2 cellular contexts compared by ENCODE assay signal in genomic region chr12:53097564-53098353, GRCh38.
TF ChIP-seq lines count a peak whose summit lies in the region.

TSS of gene IGFBP6 (plus strand) at chr12:53097667. CDS start at chr12:53097718, 51 bp downstream.

TF ChIP-seq in Ishikawa, 13 proteins besides CTCF, POLR2A, EP300 and RAD21 (continued from another document):
- peak; percentile 43; the same call in 1 of the 2 replicates for TF ChIP-seq TCF12 (IDR thresholded peaks at IDR 0.05; ENCODE audit: low read depth)
- peak; percentile 39; the same call in 1 of the 2 replicates for TF ChIP-seq EGR1 (IDR thresholded peaks at IDR 0.05)
- TF ChIP-seq MAX (IDR thresholded peaks at IDR 0.05): peak; percentile 25; the same call in 1 of the 2 replicates
- no peak for TF ChIP-seq CEBPB (IDR thresholded peaks at IDR 0.05)
- TF ChIP-seq ZBTB7A (IDR thresholded peaks at IDR 0.05; ENCODE audit: low read depth): peak; percentile 97
- TF ChIP-seq NFIC (IDR thresholded peaks at IDR 0.05): peak; percentile 93
- no peak for TF ChIP-seq TAF1 (IDR thresholded peaks at IDR 0.05; ENCODE audit: low read depth)
- TF ChIP-seq FOXM1 (IDR thresholded peaks at IDR 0.05; ENCODE audit: borderline replicate concordance, low read depth): no peak
- TF ChIP-seq, protein P1, sequence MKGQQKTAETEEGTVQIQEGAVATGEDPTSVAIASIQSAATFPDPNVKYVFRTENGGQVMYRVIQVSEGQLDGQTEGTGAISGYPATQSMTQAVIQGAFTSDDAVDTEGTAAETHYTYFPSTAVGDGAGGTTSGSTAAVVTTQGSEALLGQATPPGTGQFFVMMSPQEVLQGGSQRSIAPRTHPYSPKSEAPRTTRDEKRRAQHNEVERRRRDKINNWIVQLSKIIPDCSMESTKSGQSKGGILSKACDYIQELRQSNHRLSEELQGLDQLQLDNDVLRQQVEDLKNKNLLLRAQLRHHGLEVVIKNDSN (IDR thresholded peaks at IDR 0.05): 0 out of 2 replicates have a peak, but pooled peaks have one; percentile 21
- no peak for TF ChIP-seq CREB1 (IDR thresholded peaks at IDR 0.05; ENCODE audit: low read depth)

TF ChIP-seq in K562, 482 proteins besides CTCF, POLR2A, EP300 and RAD21 (continued from another document and continues in another):
- TF ChIP-seq, protein P2, sequence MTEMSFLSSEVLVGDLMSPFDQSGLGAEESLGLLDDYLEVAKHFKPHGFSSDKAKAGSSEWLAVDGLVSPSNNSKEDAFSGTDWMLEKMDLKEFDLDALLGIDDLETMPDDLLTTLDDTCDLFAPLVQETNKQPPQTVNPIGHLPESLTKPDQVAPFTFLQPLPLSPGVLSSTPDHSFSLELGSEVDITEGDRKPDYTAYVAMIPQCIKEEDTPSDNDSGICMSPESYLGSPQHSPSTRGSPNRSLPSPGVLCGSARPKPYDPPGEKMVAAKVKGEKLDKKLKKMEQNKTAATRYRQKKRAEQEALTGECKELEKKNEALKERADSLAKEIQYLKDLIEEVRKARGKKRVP (CRISPR knock-in tag; IDR thresholded peaks at IDR 0.05): no peak
- TF ChIP-seq MAX (CRISPR knock-in tag; IDR thresholded peaks at IDR 0.05) (peak; percentile 37; the same call in 1 of the 2 replicates), PHF8 (IDR thresholded peaks at IDR 0.05; ENCODE audit: borderline replicate concordance, low read length) (peak; percentile 57; the same call in 1 of the 2 replicates), ESRRB (CRISPR knock-in tag; IDR thresholded peaks at IDR 0.05; ENCODE audit: borderline replicate concordance) (no peak), RBFOX2 (IDR thresholded peaks at IDR 0.05; ENCODE audit: low read depth, low read length) (peak; percentile 75), MTA3 (IDR thresholded peaks at IDR 0.05; ENCODE audit: borderline replicate concordance) (no peak), KLF6 (CRISPR knock-in tag; IDR thresholded peaks at IDR 0.05; ENCODE audit: borderline replicate concordance) (no peak), NR4A1 (CRISPR knock-in tag; IDR thresholded peaks at IDR 0.05) (no peak), NR4A1 (tag; IDR thresholded peaks at IDR 0.05) (no peak), NBN (IDR thresholded peaks at IDR 0.05; ENCODE audit: low read depth) (no peak), KDM4B (IDR thresholded peaks at IDR 0.05; ENCODE audit: borderline replicate concordance in 2 of 2, low read depth in 1 of 2) (no peak), TAF15 (IDR thresholded peaks at IDR 0.05; ENCODE audit: low read depth, low read length) (no peak), ZNF347 (CRISPR knock-in tag; IDR thresholded peaks at IDR 0.05; ENCODE audit: low read depth) (no peak), CHD4 (IDR thresholded peaks at IDR 0.05; ENCODE audit: insufficient read depth, insufficient replicate concordance, low read depth, low read length, poor library complexity, severe bottlenecking) (peak; percentile 18), THRB (CRISPR knock-in tag; conservative IDR thresholded peaks at IDR 0.05) (no peak), KLF10 (CRISPR knock-in tag; IDR thresholded peaks at IDR 0.05) (no peak), TCF3 (CRISPR knock-in tag; IDR thresholded peaks at IDR 0.05) (no peak; the same call in 1 of the 2 replicates), NEUROD1 (IDR thresholded peaks at IDR 0.05; ENCODE audit: borderline replicate concordance, low read depth, low read length, partially characterized antibody) (no peak), DPF2 (IDR thresholded peaks at IDR 0.05) (no peak), MEIS2 (IDR thresholded peaks at IDR 0.05; ENCODE audit: partially characterized antibody) (no peak), CTBP1 (IDR thresholded peaks at IDR 0.05; ENCODE audit: borderline replicate concordance) (peak; percentile 43; the same call in 1 of the 2 replicates), ETV5 (CRISPR knock-in tag; IDR thresholded peaks at IDR 0.05; ENCODE audit: low read depth) (no peak; the same call in 1 of the 2 replicates), HNRNPL (IDR thresholded peaks at IDR 0.05; ENCODE audit: low read depth, low read length) (0 out of 2 replicates have a peak, but pooled peaks have one; percentile 54), POLR2G (IDR thresholded peaks at IDR 0.05; ENCODE audit: low read depth, low read length) (peak; percentile 84), ZBTB33 (CRISPR knock-in tag; IDR thresholded peaks at IDR 0.05) (no peak), TAL1 (IDR thresholded peaks at IDR 0.05) (no peak), CBX3 (IDR thresholded peaks at IDR 0.05; ENCODE audit: borderline replicate concordance in 1 of 2, low read length in 2 of 2) (peak in 1 of 2 experiments; percentile 4; a peak in 1 of 3 replicates), PRMT5 (CRISPR knock-in tag; IDR thresholded peaks at IDR 0.05) (no peak), ETV6 (IDR thresholded peaks at IDR 0.05; ENCODE audit: borderline replicate concordance in 1 of 2, low read depth in 2 of 2, low read length in 1 of 2) (no peak), ETV6 (CRISPR knock-in tag; IDR thresholded peaks at IDR 0.05; ENCODE audit: borderline replicate concordance) (no peak), KLF13 (tag; IDR thresholded peaks at IDR 0.05; ENCODE audit: borderline replicate concordance, low read depth) (no peak; the same call in 1 of the 2 replicates), ZFP36 (IDR thresholded peaks at IDR 0.05; ENCODE audit: low read depth, low read length, partially characterized antibody) (peak; percentile 17), CHD1 (IDR thresholded peaks at IDR 0.05; ENCODE audit: low read length) (no peak), MYNN (IDR thresholded peaks at IDR 0.05) (no peak), MYNN (CRISPR knock-in tag; IDR thresholded peaks at IDR 0.05) (no peak), EHMT2 (IDR thresholded peaks at IDR 0.05) (no peak), HMG20B (CRISPR knock-in tag; IDR thresholded peaks at IDR 0.05) (no peak), ZNF764 (CRISPR knock-in tag; IDR thresholded peaks at IDR 0.05; ENCODE audit: low read depth) (no peak), ARHGAP35 (IDR thresholded peaks at IDR 0.05; ENCODE audit: partially characterized antibody) (no peak), FIP1L1 (IDR thresholded peaks at IDR 0.05; ENCODE audit: low read depth, low read length, poor library complexity, severe bottlenecking) (no peak), ZNF133 (CRISPR knock-in tag; IDR thresholded peaks at IDR 0.05) (no peak), MAZ (CRISPR knock-in tag; conservative IDR thresholded peaks at IDR 0.05 in 1 of 2, IDR thresholded peaks at IDR 0.05 in 1 of 2) (peak; percentile 43 to 47; a peak in 3 of 4 replicates), GATAD2B (IDR thresholded peaks at IDR 0.05; ENCODE audit: borderline replicate concordance) (no peak), EGR1 (conservative IDR thresholded peaks at IDR 0.05) (peak; percentile 80), HNRNPLL (IDR thresholded peaks at IDR 0.05; ENCODE audit: low read depth, low read length, poor library complexity, severe bottlenecking) (no peak), ZKSCAN1 (IDR thresholded peaks at IDR 0.05; ENCODE audit: low read depth, low read length) (no peak), MCM5 (IDR thresholded peaks at IDR 0.05; ENCODE audit: low read depth) (no peak), ETS1 (conservative IDR thresholded peaks at IDR 0.05; ENCODE audit: control insufficient read depth, low read depth, low read length) (no peak), TAF1 (IDR thresholded peaks at IDR 0.05; ENCODE audit: control insufficient read depth, extremely low read depth, insufficient read depth, low read length, severe bottlenecking) (no peak)
- TF ChIP-seq, protein P3, sequence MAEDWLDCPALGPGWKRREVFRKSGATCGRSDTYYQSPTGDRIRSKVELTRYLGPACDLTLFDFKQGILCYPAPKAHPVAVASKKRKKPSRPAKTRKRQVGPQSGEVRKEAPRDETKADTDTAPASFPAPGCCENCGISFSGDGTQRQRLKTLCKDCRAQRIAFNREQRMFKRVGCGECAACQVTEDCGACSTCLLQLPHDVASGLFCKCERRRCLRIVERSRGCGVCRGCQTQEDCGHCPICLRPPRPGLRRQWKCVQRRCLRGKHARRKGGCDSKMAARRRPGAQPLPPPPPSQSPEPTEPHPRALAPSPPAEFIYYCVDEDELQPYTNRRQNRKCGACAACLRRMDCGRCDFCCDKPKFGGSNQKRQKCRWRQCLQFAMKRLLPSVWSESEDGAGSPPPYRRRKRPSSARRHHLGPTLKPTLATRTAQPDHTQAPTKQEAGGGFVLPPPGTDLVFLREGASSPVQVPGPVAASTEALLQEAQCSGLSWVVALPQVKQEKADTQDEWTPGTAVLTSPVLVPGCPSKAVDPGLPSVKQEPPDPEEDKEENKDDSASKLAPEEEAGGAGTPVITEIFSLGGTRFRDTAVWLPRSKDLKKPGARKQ (CRISPR knock-in tag; IDR thresholded peaks at IDR 0.05): no peak
- TF ChIP-seq, protein P4, sequence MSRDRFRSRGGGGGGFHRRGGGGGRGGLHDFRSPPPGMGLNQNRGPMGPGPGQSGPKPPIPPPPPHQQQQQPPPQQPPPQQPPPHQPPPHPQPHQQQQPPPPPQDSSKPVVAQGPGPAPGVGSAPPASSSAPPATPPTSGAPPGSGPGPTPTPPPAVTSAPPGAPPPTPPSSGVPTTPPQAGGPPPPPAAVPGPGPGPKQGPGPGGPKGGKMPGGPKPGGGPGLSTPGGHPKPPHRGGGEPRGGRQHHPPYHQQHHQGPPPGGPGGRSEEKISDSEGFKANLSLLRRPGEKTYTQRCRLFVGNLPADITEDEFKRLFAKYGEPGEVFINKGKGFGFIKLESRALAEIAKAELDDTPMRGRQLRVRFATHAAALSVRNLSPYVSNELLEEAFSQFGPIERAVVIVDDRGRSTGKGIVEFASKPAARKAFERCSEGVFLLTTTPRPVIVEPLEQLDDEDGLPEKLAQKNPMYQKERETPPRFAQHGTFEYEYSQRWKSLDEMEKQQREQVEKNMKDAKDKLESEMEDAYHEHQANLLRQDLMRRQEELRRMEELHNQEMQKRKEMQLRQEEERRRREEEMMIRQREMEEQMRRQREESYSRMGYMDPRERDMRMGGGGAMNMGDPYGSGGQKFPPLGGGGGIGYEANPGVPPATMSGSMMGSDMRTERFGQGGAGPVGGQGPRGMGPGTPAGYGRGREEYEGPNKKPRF (IDR thresholded peaks at IDR 0.05; ENCODE audit: low read depth, low read length): no peak
- TF ChIP-seq, protein P5, sequence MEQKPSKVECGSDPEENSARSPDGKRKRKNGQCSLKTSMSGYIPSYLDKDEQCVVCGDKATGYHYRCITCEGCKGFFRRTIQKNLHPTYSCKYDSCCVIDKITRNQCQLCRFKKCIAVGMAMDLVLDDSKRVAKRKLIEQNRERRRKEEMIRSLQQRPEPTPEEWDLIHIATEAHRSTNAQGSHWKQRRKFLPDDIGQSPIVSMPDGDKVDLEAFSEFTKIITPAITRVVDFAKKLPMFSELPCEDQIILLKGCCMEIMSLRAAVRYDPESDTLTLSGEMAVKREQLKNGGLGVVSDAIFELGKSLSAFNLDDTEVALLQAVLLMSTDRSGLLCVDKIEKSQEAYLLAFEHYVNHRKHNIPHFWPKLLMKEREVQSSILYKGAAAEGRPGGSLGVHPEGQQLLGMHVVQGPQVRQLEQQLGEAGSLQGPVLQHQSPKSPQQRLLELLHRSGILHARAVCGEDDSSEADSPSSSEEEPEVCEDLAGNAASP (IDR thresholded peaks at IDR 0.05): no peak
- TF ChIP-seq, protein P6, sequence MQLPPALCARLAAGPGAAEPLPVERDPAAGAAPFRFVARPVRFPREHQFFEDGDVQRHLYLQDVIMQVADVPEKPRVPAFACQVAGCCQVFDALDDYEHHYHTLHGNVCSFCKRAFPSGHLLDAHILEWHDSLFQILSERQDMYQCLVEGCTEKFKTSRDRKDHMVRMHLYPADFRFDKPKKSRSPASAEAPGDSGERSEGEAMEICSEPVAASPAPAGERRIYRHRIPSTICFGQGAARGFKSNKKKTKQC (CRISPR knock-in tag; IDR thresholded peaks at IDR 0.05): no peak
- TF ChIP-seq, protein P7, sequence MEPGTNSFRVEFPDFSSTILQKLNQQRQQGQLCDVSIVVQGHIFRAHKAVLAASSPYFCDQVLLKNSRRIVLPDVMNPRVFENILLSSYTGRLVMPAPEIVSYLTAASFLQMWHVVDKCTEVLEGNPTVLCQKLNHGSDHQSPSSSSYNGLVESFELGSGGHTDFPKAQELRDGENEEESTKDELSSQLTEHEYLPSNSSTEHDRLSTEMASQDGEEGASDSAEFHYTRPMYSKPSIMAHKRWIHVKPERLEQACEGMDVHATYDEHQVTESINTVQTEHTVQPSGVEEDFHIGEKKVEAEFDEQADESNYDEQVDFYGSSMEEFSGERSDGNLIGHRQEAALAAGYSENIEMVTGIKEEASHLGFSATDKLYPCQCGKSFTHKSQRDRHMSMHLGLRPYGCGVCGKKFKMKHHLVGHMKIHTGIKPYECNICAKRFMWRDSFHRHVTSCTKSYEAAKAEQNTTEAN (CRISPR knock-in tag; IDR thresholded peaks at IDR 0.05): no peak
